In the genomic region with DNA sequence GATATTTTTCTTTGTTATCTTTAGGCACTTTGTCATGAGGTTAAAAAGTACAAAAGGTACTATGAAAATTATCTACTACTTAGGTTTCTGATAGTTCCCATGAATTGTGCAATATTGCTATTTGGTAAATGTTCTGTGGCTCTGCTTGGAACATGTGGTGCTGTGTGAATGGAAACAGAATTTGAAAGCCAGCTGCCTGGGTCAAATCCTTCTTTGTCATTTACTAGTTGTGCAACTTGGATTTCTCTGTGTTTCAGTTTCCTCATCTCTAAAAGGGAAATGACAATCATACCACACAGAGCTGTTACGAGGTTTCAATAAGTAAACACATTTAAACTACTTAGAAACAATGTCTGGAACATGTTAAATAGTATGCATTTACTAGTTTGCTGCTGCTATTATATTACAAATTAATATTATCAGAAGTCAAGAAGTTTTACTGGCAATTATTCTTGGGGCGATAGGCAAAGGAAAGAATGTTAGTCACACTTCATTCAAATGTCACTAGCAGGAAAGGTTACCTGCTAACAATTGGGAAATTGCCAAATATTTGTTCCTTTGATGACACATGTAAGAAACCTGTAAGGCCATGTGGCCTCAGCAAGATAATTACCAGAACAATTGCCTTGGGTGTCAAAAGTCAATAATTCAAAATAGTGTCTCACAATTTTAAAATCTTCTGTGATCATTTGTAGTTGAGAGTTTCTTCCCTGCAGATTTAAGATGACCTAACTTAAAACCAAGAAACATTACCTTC, we compare ENCODE assay signal across 1 cellular context.
TF ChIP-seq lines count a peak whose summit lies in the region.

No MANE protein-coding gene starts in this region.

TF ChIP-seq in liver, 16 proteins besides CTCF, POLR2A, EP300 and RAD21 (continued from another document):
- TF ChIP-seq, protein P1, sequence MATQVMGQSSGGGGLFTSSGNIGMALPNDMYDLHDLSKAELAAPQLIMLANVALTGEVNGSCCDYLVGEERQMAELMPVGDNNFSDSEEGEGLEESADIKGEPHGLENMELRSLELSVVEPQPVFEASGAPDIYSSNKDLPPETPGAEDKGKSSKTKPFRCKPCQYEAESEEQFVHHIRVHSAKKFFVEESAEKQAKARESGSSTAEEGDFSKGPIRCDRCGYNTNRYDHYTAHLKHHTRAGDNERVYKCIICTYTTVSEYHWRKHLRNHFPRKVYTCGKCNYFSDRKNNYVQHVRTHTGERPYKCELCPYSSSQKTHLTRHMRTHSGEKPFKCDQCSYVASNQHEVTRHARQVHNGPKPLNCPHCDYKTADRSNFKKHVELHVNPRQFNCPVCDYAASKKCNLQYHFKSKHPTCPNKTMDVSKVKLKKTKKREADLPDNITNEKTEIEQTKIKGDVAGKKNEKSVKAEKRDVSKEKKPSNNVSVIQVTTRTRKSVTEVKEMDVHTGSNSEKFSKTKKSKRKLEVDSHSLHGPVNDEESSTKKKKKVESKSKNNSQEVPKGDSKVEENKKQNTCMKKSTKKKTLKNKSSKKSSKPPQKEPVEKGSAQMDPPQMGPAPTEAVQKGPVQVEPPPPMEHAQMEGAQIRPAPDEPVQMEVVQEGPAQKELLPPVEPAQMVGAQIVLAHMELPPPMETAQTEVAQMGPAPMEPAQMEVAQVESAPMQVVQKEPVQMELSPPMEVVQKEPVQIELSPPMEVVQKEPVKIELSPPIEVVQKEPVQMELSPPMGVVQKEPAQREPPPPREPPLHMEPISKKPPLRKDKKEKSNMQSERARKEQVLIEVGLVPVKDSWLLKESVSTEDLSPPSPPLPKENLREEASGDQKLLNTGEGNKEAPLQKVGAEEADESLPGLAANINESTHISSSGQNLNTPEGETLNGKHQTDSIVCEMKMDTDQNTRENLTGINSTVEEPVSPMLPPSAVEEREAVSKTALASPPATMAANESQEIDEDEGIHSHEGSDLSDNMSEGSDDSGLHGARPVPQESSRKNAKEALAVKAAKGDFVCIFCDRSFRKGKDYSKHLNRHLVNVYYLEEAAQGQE (IDR thresholded peaks at IDR 0.05), result peak; percentile 56
- peak; percentile 64 to 84 for TF ChIP-seq JUND (IDR thresholded peaks at IDR 0.05)
- TF ChIP-seq, protein P2, sequence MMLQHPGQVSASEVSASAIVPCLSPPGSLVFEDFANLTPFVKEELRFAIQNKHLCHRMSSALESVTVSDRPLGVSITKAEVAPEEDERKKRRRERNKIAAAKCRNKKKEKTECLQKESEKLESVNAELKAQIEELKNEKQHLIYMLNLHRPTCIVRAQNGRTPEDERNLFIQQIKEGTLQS (IDR thresholded peaks at IDR 0.05), result peak; percentile 45
TF ChIP-seq in liver: peak in this region for 14.
